In the genomic region with DNA sequence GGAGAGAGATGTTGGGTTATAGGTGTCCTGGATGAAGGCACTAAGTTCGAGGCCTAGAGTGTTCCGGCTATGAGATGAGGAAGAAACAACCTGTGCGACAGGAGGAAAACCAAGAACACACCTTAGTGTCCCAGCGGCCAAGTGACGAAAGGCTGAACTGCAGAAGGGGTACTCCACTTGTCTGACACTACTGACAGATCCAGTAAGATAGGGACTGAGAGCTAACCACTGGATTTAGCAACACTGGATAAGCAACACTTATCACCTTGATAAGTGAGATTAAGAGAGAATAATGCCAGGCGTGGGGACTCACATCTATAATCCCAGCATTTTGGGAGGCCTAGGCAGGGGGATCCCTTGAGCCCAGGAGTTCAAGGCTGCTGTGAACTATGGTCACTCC, we compare ENCODE assay signal across 1 cellular context.
TF ChIP-seq lines count a peak whose summit lies in the region.

No MANE protein-coding gene starts in this region.

TF ChIP-seq in GM12878, 131 proteins besides CTCF, POLR2A, EP300 and RAD21 (continued from another document):
- TF ChIP-seq ZNF687 (IDR thresholded peaks at IDR 0.05), result no peak
- TF ChIP-seq JUNB (IDR thresholded peaks at IDR 0.05), result no peak
- TF ChIP-seq, protein P1, sequence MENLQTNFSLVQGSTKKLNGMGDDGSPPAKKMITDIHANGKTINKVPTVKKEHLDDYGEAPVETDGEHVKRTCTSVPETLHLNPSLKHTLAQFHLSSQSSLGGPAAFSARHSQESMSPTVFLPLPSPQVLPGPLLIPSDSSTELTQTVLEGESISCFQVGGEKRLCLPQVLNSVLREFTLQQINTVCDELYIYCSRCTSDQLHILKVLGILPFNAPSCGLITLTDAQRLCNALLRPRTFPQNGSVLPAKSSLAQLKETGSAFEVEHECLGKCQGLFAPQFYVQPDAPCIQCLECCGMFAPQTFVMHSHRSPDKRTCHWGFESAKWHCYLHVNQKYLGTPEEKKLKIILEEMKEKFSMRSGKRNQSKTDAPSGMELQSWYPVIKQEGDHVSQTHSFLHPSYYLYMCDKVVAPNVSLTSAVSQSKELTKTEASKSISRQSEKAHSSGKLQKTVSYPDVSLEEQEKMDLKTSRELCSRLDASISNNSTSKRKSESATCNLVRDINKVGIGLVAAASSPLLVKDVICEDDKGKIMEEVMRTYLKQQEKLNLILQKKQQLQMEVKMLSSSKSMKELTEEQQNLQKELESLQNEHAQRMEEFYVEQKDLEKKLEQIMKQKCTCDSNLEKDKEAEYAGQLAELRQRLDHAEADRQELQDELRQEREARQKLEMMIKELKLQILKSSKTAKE (IDR thresholded peaks at IDR 0.05; ENCODE audit: low read depth, poor library complexity, severe bottlenecking), result no peak
- no peak; the same call in 1 of the 2 replicates for TF ChIP-seq POLR2AphosphoS5 (IDR thresholded peaks at IDR 0.05; ENCODE audit: low read length)
- no peak for TF ChIP-seq MYC (IDR thresholded peaks at IDR 0.05; ENCODE audit: insufficient read depth, insufficient read length, insufficient replicate concordance, low read length, severe bottlenecking)
- TF ChIP-seq BRCA1 (IDR thresholded peaks at IDR 0.05; ENCODE audit: low read depth, low read length), result no peak
- no peak for TF ChIP-seq RAD51 (IDR thresholded peaks at IDR 0.05)
- no peak for TF ChIP-seq NR2F1 (conservative IDR thresholded peaks at IDR 0.05)
- no peak for TF ChIP-seq NBN (IDR thresholded peaks at IDR 0.05)
- TF ChIP-seq CHD4 (IDR thresholded peaks at IDR 0.05), result no peak
- no peak for TF ChIP-seq ETV6 (conservative IDR thresholded peaks at IDR 0.05 in 1 of 2, IDR thresholded peaks at IDR 0.05 in 1 of 2; ENCODE audit: borderline replicate concordance in 1 of 2, low read depth in 1 of 2)
- TF ChIP-seq YY1 (IDR thresholded peaks at IDR 0.05; ENCODE audit: low read depth, low read length), result no peak
- TF ChIP-seq STAT3 (IDR thresholded peaks at IDR 0.05; ENCODE audit: low read depth, low read length), result no peak
- no peak for TF ChIP-seq CREB1 (IDR thresholded peaks at IDR 0.05; ENCODE audit: low read depth)
